In the genomic region with DNA sequence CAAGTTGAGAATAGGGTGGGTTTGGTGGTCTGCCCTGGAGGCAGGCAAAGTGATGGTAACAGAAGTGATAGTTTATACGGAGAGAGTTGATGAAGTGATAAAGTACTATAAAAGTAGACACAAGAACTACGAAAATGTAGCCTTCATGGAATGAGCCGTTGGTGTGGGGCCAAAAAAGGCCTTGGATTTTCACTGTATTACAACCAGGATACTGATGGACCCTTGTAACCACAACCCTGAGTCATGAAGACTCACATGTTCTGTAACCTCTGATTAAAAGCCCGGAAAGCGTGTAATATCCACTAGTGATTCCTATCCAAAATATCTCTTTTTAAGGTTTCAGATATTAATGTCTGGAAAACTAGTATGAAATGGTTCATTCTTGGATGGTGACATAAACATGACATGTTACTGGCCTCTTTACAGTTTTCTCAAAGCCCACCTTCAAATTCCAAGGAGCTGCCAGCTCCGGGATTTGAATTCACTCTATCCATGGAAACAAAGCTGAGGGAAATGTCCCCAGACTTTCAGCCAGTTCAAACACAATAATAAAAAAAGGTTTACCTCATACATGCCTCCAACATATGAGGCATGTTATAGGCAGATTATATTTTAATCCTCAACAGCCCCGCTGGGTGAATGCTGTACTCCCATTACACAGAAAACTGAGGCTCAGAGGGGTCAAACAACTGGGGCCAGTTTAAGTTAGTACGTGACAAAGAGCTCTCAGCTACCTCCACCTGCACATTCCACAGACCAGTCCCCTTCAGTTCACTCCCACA, we compare ENCODE assay signal across 9 cellular contexts. TPM values are rescaled to one million over a fixed set of nuclear protein-coding genes. Genes with fewer than 3 reads are reported as not detected.
DNase-seq lines count a peak whose midpoint lies in the region; ATAC-seq and TF ChIP-seq lines count a peak whose summit lies in the region.
"Had no signal": no experiment of that assay in that cellular context is flagged by ENCODE, and none has a peak within 500 bp of the region (broad histone marks: within the 10 kb centered on the region; RNA-seq: fewer than 3 reads in every experiment).

No MANE protein-coding gene starts in this region.

- H3K4me1 ChIP-seq in esophagus muscularis mucosa (peaks cover 33 to 55% (median 48%) of the 10 kb centered on the region in 4 donors), skeletal muscle tissue (ENCODE audit: control insufficient read depth in 3 of 3, insufficient read depth in 3 of 3, low read length in 3 of 3) (peaks cover 26 to 42% (median 41%) of the 10 kb centered on the region in 3 donors)

- no peak for DNase-seq in activated CD4-positive, alpha-beta T cell treated with anti-CD3 and anti-CD28 coated beads for 36 hours
- no peak for DNase-seq in activated CD4-positive, alpha-beta T cell treated with anti-CD3 and anti-CD28 coated beads for 48 hours
- DNase-seq in RWPE1 (ENCODE audit: low spot score), result no peak
- DNase-seq in esophagus muscularis mucosa (ENCODE audit: extremely low spot score), result no peak
- DNase-seq: AML-193 had no signal

- POLR2A ChIA-PET in activated CD4-positive, alpha-beta T cell treated with anti-CD3 and anti-CD28 coated beads for 36 hours (lab: Charles Lee), result interaction anchor here (2.0 kb wide), 1 partner anchor 301 kb away, joined by 4 read pairs; the partner anchor contains the start of gene VEGFA
- POLR2A ChIA-PET in RWPE1 (lab: Yijun Ruan, JAX; ENCODE audit: low non-redundant PET), result no interaction called here

- TF ChIP-seq POLR2A in esophagus muscularis mucosa (IDR thresholded peaks at IDR 0.05; ENCODE audit: low read depth), result no peak

- intact Hi-C loops in activated CD4-positive, alpha-beta T cell treated with anti-CD3 and anti-CD28 coated beads for 36 hours (cut with DNase I, micrococcal nuclease), result loop anchor here (2.0 to 10.0 kb wide), 3 partner anchors 69 to 617 kb away; partner anchors contain the start of genes DLK2 (in 1 of the 2), POLR1C (in 1 of the 2) and YIPF3 (in 1 of the 2)
- intact Hi-C loops in esophagus muscularis mucosa (cut with DNase I), result loop anchor here (5.0 kb wide), 1 partner anchor 65 kb away; no protein-coding TSS in a partner anchor

- CTCF ChIA-PET in activated CD4-positive, alpha-beta T cell treated with anti-CD3 and anti-CD28 coated beads for 36 hours (lab: Charles Lee), result interaction anchor here (0.5 to 3.7 kb wide), 12 partner anchors 9 to 463 kb away, joined by 3 to 29 read pairs (median 6); partner anchors contain the start of gene VEGFA
- CTCF ChIA-PET in RWPE1 (lab: Yijun Ruan, JAX), result no interaction called here

- TF ChIP-seq EP300 in esophagus muscularis mucosa (IDR thresholded peaks at IDR 0.05), result no peak

- H3K27me3 Mint-ChIP-seq in activated CD4-positive, alpha-beta T cell treated with anti-CD3 and anti-CD28 coated beads for 36 hours, result peaks cover 13% of the 10 kb centered on the region

- no peak overlapping the region for H3K4me3 ChIP-seq in esophagus muscularis mucosa
- no peak overlapping the region for H3K4me3 ChIP-seq in skeletal muscle tissue (ENCODE audit: low read length in 3 of 3)

- H3K9me3 ChIP-seq in esophagus muscularis mucosa, result no peaks in the 10 kb centered on the region
- H3K9me3 ChIP-seq in skeletal muscle tissue (ENCODE audit: control insufficient read depth in 3 of 3, low read length in 3 of 3), result no peaks in the 10 kb centered on the region

- H3K36me3 ChIP-seq in esophagus muscularis mucosa (no peaks in the 10 kb centered on the region), skeletal muscle tissue (ENCODE audit: control insufficient read depth in 3 of 3, insufficient read depth in 3 of 3, low read length in 3 of 3) (no peaks in the 10 kb centered on the region)

- H3K36me3 Mint-ChIP-seq in activated CD4-positive, alpha-beta T cell treated with anti-CD3 and anti-CD28 coated beads for 36 hours (ENCODE audit: low read depth), result no peaks in the 10 kb centered on the region

- peaks cover 17% of the 10 kb centered on the region for H3K4me1 Mint-ChIP-seq in activated CD4-positive, alpha-beta T cell treated with anti-CD3 and anti-CD28 coated beads for 36 hours

- 67% methylated on average over 8 of the region's 8 CpGs for WGBS in esophagus muscularis mucosa

- H3K27ac Mint-ChIP-seq in activated CD4-positive, alpha-beta T cell treated with anti-CD3 and anti-CD28 coated beads for 36 hours, result peak overlapping the region; percentile 70

- no peak for ATAC-seq in activated CD4-positive, alpha-beta T cell treated with anti-CD3 and anti-CD28 coated beads for 36 hours
- ATAC-seq in HG03460 (IDR thresholded peaks at IDR 0.05; ENCODE audit: unreplicated experiment) (no peak), HG02970 (IDR thresholded peaks at IDR 0.05; ENCODE audit: low FRiP score, unreplicated experiment) (no peak), HG03095 (IDR thresholded peaks at IDR 0.05; ENCODE audit: unreplicated experiment) (no peak)

- H3K4me3 Mint-ChIP-seq in activated CD4-positive, alpha-beta T cell treated with anti-CD3 and anti-CD28 coated beads for 36 hours, result peak overlapping the region; percentile 79

- TF ChIP-seq CTCF in RWPE1 (conservative IDR thresholded peaks at IDR 0.05; ENCODE audit: low read depth) (no peak), esophagus muscularis mucosa (IDR thresholded peaks at IDR 0.05) (no peak)

- H3K27me3 ChIP-seq in esophagus muscularis mucosa, result no peaks in the 10 kb centered on the region
- H3K27me3 ChIP-seq in skeletal muscle tissue (ENCODE audit: control insufficient read depth in 3 of 3, insufficient read depth in 3 of 3, low read length in 3 of 3), result no peaks in the 10 kb centered on the region

- H3K9me3 Mint-ChIP-seq in activated CD4-positive, alpha-beta T cell treated with anti-CD3 and anti-CD28 coated beads for 36 hours (ENCODE audit: low read depth), result no peaks in the 10 kb centered on the region

- H3K27ac ChIP-seq in RWPE1 (peak overlapping the region; percentile 65), esophagus muscularis mucosa (replicated peaks in 1 of 4) (peak overlapping the region; percentile 82 to 92 (median 86)), skeletal muscle tissue (ENCODE audit: low read depth, low read length) (peak overlapping the region; percentile 74)

- peak overlapping the region in 2 of 3 donors; percentile 24 to 96 for H3K9ac ChIP-seq in skeletal muscle tissue (ENCODE audit: low read depth in 1 of 3, low read length in 3 of 3)

RNA-seq across cellular contexts. Expression of gene MRPL14, which starts 55.4 kb away (rescaled TPM):
- 10 to 100 TPM; 29.5 to 43.3 TPM for total RNA-seq in activated CD4-positive, alpha-beta T cell treated with anti-CD3 and anti-CD28 coated beads for 36 hours
- total RNA-seq in esophagus muscularis mucosa, result 10 to 100 TPM; 30.3 to 44.2 (median 41.1) TPM
- total RNA-seq in skeletal muscle tissue, result 57.4 TPM

RNA-seq across cellular contexts. Expression of gene TMEM63B, which starts 55.5 kb away (rescaled TPM):
- 10 to 100 TPM; 10.9 to 15.2 TPM for total RNA-seq in activated CD4-positive, alpha-beta T cell treated with anti-CD3 and anti-CD28 coated beads for 36 hours
- 10 to 100 TPM; 18.2 to 31.1 (median 23.3) TPM for total RNA-seq in esophagus muscularis mucosa
- total RNA-seq in skeletal muscle tissue, result 11.5 TPM
